8 cellular contexts compared by ENCODE assay signal in the genomic region with DNA sequence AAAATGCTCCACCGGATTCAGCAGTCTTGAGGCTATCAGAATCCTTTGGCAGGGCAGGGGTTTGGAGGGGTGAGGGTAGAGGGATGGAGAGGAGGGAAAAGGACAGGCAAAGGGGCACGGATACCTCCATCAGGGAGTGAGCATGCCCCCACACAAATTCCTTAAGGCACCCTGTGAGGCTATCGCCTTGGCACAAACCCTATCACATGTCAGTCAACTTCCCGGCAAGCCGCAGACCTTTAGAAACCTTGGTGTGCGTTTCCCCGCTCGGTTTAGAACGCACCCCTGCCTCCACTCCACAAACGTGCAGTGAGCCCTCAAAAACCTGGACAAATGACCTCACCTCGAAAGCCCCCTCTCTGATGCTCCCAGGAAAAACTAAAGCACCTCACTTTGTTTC. TPM values are rescaled to one million over a fixed set of nuclear protein-coding genes. Genes with fewer than 3 reads are reported as not detected.
DNase-seq lines count a peak whose midpoint lies in the region; ATAC-seq, FAIRE-seq and TF ChIP-seq lines count a peak whose summit lies in the region.

No MANE protein-coding gene starts in this region.

- TF ChIP-seq CTCF in RWPE2 (IDR thresholded peaks at IDR 0.05; ENCODE audit: poor library complexity, severe bottlenecking) (no peak), esophagus muscularis mucosa (IDR thresholded peaks at IDR 0.05) (no peak), psoas muscle (IDR thresholded peaks at IDR 0.05) (no peak)

- H3K36me3 ChIP-seq in RWPE2 (ENCODE audit: low read depth) (no peaks in the 10 kb centered on the region), esophagus muscularis mucosa (no peaks in the 10 kb centered on the region), psoas muscle (ENCODE audit: insufficient read depth in 1 of 2, low read depth in 1 of 2) (no peaks in the 10 kb centered on the region)

- FAIRE-seq in GM12891 (lab: Jason Lieb, UNC): no peak

- no peaks in the 10 kb centered on the region for H3K27me3 ChIP-seq in RWPE2 (ENCODE audit: insufficient read depth, poor library complexity, severe bottlenecking)
- no peaks in the 10 kb centered on the region for H3K27me3 ChIP-seq in esophagus muscularis mucosa
- no peaks in the 10 kb centered on the region for H3K27me3 ChIP-seq in psoas muscle (ENCODE audit: insufficient read depth in 3 of 3, low read length in 2 of 3)

- H3K4me3 ChIP-seq in RWPE2 (ENCODE audit: severe bottlenecking) (peak overlapping the region; percentile 91), esophagus muscularis mucosa (peak overlapping the region; percentile 63 to 78 (median 75)), psoas muscle (peak overlapping the region; percentile 80)

- 57% methylated on average over 11 of the region's 11 CpGs for WGBS in esophagus muscularis mucosa
- WGBS in psoas muscle, 3 donors: 48 to 76% (median 71%) methylated on average over 11 of the region's 11 CpGs

- peak overlapping the region; percentile 35 for H3K27ac ChIP-seq in RWPE2 (ENCODE audit: poor library complexity, severe bottlenecking)
- H3K27ac ChIP-seq in esophagus muscularis mucosa (replicated peaks in 1 of 4): peak overlapping the region; percentile 89 to 94 (median 92)
- H3K27ac ChIP-seq in psoas muscle: peak overlapping the region; percentile 92

- H3K9me3 ChIP-seq in RWPE2 (ENCODE audit: severe bottlenecking) (no peaks in the 10 kb centered on the region), esophagus muscularis mucosa (no peaks in the 10 kb centered on the region), psoas muscle (no peaks in the 10 kb centered on the region)

- no peak for ATAC-seq in RWPE2 (ENCODE audit: low read depth)
- ATAC-seq in psoas muscle: no peak

- TF ChIP-seq EP300 in esophagus muscularis mucosa (IDR thresholded peaks at IDR 0.05): no peak

- H3K4me1 ChIP-seq in RWPE2 (ENCODE audit: insufficient read depth, poor library complexity, severe bottlenecking) (peaks cover 7% of the 10 kb centered on the region), esophagus muscularis mucosa (peaks cover 28 to 50% (median 45%) of the 10 kb centered on the region in 4 donors), psoas muscle (peaks cover 32% of the 10 kb centered on the region)

- TF ChIP-seq POLR2A in GM12891 (IDR thresholded peaks at IDR 0.05; ENCODE audit: low read depth, low read length) (no peak), esophagus muscularis mucosa (IDR thresholded peaks at IDR 0.05; ENCODE audit: low read depth) (no peak)

- intact Hi-C loops in esophagus muscularis mucosa (cut with DNase I) (no loop called here), psoas muscle (cut with DNase I) (no loop called here)

- DNase-seq in GM12891 (ENCODE audit: insufficient read length, low spot score) (no peak), RWPE2 (ENCODE audit: low spot score) (no peak), esophagus muscularis mucosa (ENCODE audit: extremely low spot score) (no peak), psoas muscle (peak in 1 of 2 donors; percentile 43), NCI-H1092 treated with DMSO at 0.1 percent for 48 hours (lab: John Stamatoyannopoulos, UW) (no peak), NCI-H226 (no peak), HUDEP-2 (lab: John Stamatoyannopoulos, UW; ENCODE audit: unreplicated experiment in 76 of 76) (no peak), RKO (ENCODE audit: low spot score) (no peak)

TF ChIP-seq in GM12891, 5 proteins besides CTCF, POLR2A, EP300 and RAD21:
- no peak for TF ChIP-seq PAX5 (IDR thresholded peaks at IDR 0.05; ENCODE audit: insufficient read depth, low read length, severe bottlenecking)
- 0 out of 2 replicates have a peak, but pooled peaks have one; percentile 1 for TF ChIP-seq POU2F2 (IDR thresholded peaks at IDR 0.05; ENCODE audit: low read depth, low read length)
- TF ChIP-seq SPI1 (IDR thresholded peaks at IDR 0.05; ENCODE audit: low read depth, low read length): no peak

RNA-seq across cellular contexts. Expression of gene SETMAR, which starts 0.4 kb away (rescaled TPM):
- polyA plus RNA-seq in GM12891 (2012; ENCODE audit: low read depth, missing spikeins): 10.6 TPM
- total RNA-seq in esophagus muscularis mucosa: 10 to 100 TPM; 28.5 to 42.6 (median 31.4) TPM
- 10 to 100 TPM in 2 of 4 donors, 1 to 10 TPM in 2; 6.3 to 16.5 (median 12.1) TPM for total RNA-seq in psoas muscle
- polyA plus RNA-seq in psoas muscle: 10 to 100 TPM in 1 of 3 donors, 1 to 10 TPM in 2; 8.1 to 11.9 (median 8.1) TPM

Comparison
In these comparisons a context has a peak if more than half of its experiments do, and no peak if none do; other contexts are left out.
1. H3K27ac ChIP-seq: peak in every context shown above with its lines; median percentile 92 in esophagus muscularis mucosa; 92 in psoas muscle; 35 in RWPE2.